16 cellular contexts compared by ENCODE assay signal in genomic region chr4:113701156-113701555, GRCh38.
DNase-seq lines count a peak whose midpoint lies in the region; ATAC-seq and TF ChIP-seq lines count a peak whose summit lies in the region.
"Had no signal": no experiment of that assay in that cellular context is flagged by ENCODE, and none has a peak within 500 bp of the region (broad histone marks: within the 10 kb centered on the region; RNA-seq: fewer than 3 reads in every experiment).

No MANE protein-coding gene starts in this region.

- H3K4me3 ChIP-seq in SK-N-SH (ENCODE audit: low read depth in 2 of 2, low read length in 1 of 2) (no peak overlapping the region), ascending aorta (no peak overlapping the region), mucosa of descending colon (no peak overlapping the region)
- H3K4me3 ChIP-seq: SK-N-MC had no signal

- peaks cover 0 to 9% of the 10 kb centered on the region in 2 donors for H3K36me3 Mint-ChIP-seq in naive B cell

- H3K27ac ChIP-seq in SK-N-SH (ENCODE audit: low read depth in 2 of 2, low read length in 1 of 2) (peak overlapping the region in 1 of 2 experiments; percentile 70; a peak in 1 of 4 replicates), ascending aorta (peak overlapping the region; percentile 1 to 27)
- H3K27ac ChIP-seq: SK-N-MC had no signal

- H3K27me3 ChIP-seq in SK-N-SH (ENCODE audit: insufficient read depth) (no peaks in the 10 kb centered on the region), ascending aorta (no peaks in the 10 kb centered on the region)

- peak overlapping the region in 2 of 8 donors; percentile 29 to 35 for H3K4me3 Mint-ChIP-seq in naive B cell
- H3K4me3 Mint-ChIP-seq: CD4-positive, alpha-beta memory T cell had no signal

- no peak for TF ChIP-seq RAD21 in SK-N-SH (IDR thresholded peaks at IDR 0.05; ENCODE audit: low read length)

- no peak overlapping the region for H2AFZ ChIP-seq in SK-N-SH (ENCODE audit: low read depth)

- WGBS in SK-N-SH (ENCODE audit: low lambda C conversion rate): 34% methylated on average over 1 of the region's 1 CpG

- CTCF ChIA-PET in SK-N-SH (lab: Yijun Ruan, JAX): no interaction called here

- ATAC-seq in SK-N-SH treated with all-trans-retinoic acid at 6 μM for 48 hours (peak; percentile 38), naive B cell (ENCODE audit: low read depth in 2 of 2) (no peak), mucosa of descending colon (no peak)

- intact Hi-C loops in ascending aorta (cut with DNase I) (no loop called here), mucosa of descending colon (cut with DNase I, micrococcal nuclease) (no loop called here)

- peaks cover 3 to 15% of the 10 kb centered on the region in 2 experiments; a peak in 3 of 4 replicates for H3K4me1 ChIP-seq in SK-N-SH (ENCODE audit: control insufficient read depth in 1 of 2, insufficient read depth in 2 of 2, low read depth in 1 of 2, low read length in 1 of 2)
- peaks cover 0 to 11% of the 10 kb centered on the region in 2 donors for H3K4me1 ChIP-seq in ascending aorta
- no peaks in the 10 kb centered on the region for H3K4me1 ChIP-seq in mucosa of descending colon (ENCODE audit: low read depth)

- no peak overlapping the region for H3K9ac ChIP-seq in SK-N-SH

- peaks cover 91% of the 10 kb centered on the region for H3K79me2 ChIP-seq in SK-N-SH (ENCODE audit: insufficient read depth)

- H3K36me3 ChIP-seq in SK-N-SH (replicated peaks in 1 of 2; ENCODE audit: control insufficient read depth in 1 of 2, insufficient read depth in 2 of 2, low read length in 1 of 2) (no peaks in the 10 kb centered on the region), ascending aorta (no peaks in the 10 kb centered on the region), mucosa of descending colon (ENCODE audit: low read depth) (no peaks in the 10 kb centered on the region)

- H3K9me3 Mint-ChIP-seq in naive B cell: no peaks in the 10 kb centered on the region

- no peak for TF ChIP-seq EP300 in SK-N-SH (IDR thresholded peaks at IDR 0.05; ENCODE audit: borderline replicate concordance in 1 of 2, low read depth in 1 of 2, low read length in 1 of 2)

- H3K9me2 ChIP-seq in SK-N-SH: no peaks in the 10 kb centered on the region

- H3K4me1 Mint-ChIP-seq in naive B cell: peaks cover 32 to 58% (median 52%) of the 10 kb centered on the region in 3 donors

- no peaks in the 10 kb centered on the region for H3K27me3 Mint-ChIP-seq in naive B cell
- H3K27me3 Mint-ChIP-seq: CD4-positive, alpha-beta memory T cell had no signal

- H4K20me1 ChIP-seq in SK-N-SH (ENCODE audit: insufficient read depth): peaks cover 3% of the 10 kb centered on the region; the same call in 1 of the 2 replicates

- peak overlapping the region in 4 of 6 donors; percentile 9 to 63 (median 32) for H3K27ac Mint-ChIP-seq in naive B cell

- POLR2A ChIA-PET in SK-N-SH (lab: Yijun Ruan, JAX): no interaction called here

- DNase-seq in SK-N-SH: no peak
- peak; percentile 21 for DNase-seq in EL
- DNase-seq in ascending aorta (ENCODE audit: low spot score in 2 of 2): no peak
- no peak for DNase-seq in naive B cell
- no peak for DNase-seq in stimulated activated CD4-positive, alpha-beta T cell treated with anti-CD3 and anti-CD28 coated beads, Interleukin-4, amount 100 ng/mL, for 4 hours
- DNase-seq in mucosa of descending colon: no peak
- no peak for DNase-seq in activated CD8-positive, alpha-beta memory T cell treated with anti-CD3 and anti-CD28 coated beads for 24 hours
- DNase-seq: CD4-positive, alpha-beta memory T cell; DMS153; GF-D8; KG1; MV-4-11; NCI-H774; Right ventricle myocardium superior had no signal

- peaks cover 12% of the 10 kb centered on the region for H3F3A ChIP-seq in SK-N-SH (replicated peaks; ENCODE audit: insufficient read depth)

- TF ChIP-seq CTCF in SK-N-SH (IDR thresholded peaks at IDR 0.05) (no peak), ascending aorta (IDR thresholded peaks at IDR 0.05) (no peak), mucosa of descending colon (IDR thresholded peaks at IDR 0.05) (no peak)

- no peaks in the 10 kb centered on the region for H3K9me3 ChIP-seq in SK-N-SH
- H3K9me3 ChIP-seq in ascending aorta: no peaks in the 10 kb centered on the region
- H3K9me3 ChIP-seq in mucosa of descending colon: no peaks in the 10 kb centered on the region

- no peak overlapping the region for H3K4me2 ChIP-seq in SK-N-SH

TF ChIP-seq in SK-N-SH treated with all-trans-retinoic acid at 6 μM for 48 hours, 23 proteins besides CTCF, POLR2A, EP300 and RAD21:
- TF ChIP-seq PPARA (CRISPR knock-in tag; IDR thresholded peaks at IDR 0.05; ENCODE audit: borderline replicate concordance) (no peak), ZFP3 (CRISPR knock-in tag; IDR thresholded peaks at IDR 0.05) (no peak)

TF ChIP-seq in SK-N-SH, 30 proteins besides CTCF, POLR2A, EP300 and RAD21:
- no peak for TF ChIP-seq FOSL2 (IDR thresholded peaks at IDR 0.05; ENCODE audit: borderline replicate concordance, low read depth)
- no peak for TF ChIP-seq RFX5 (IDR thresholded peaks at IDR 0.05; ENCODE audit: low read length)
- TF ChIP-seq GABPA (IDR thresholded peaks at IDR 0.05; ENCODE audit: low read depth): no peak
- no peak for TF ChIP-seq YY1 (IDR thresholded peaks at IDR 0.05; ENCODE audit: low read depth)
- TF ChIP-seq SIN3A (IDR thresholded peaks at IDR 0.05; ENCODE audit: borderline replicate concordance, low read depth, low read length): no peak
- TF ChIP-seq PBX3 (IDR thresholded peaks at IDR 0.05): no peak
- no peak for TF ChIP-seq SMC3 (IDR thresholded peaks at IDR 0.05; ENCODE audit: low read depth, low read length)
- TF ChIP-seq TEAD4 (IDR thresholded peaks at IDR 0.05; ENCODE audit: borderline replicate concordance, insufficient read depth): no peak
TF ChIP-seq in SK-N-SH: peak in this region for 0.
